28 cellular contexts compared by ENCODE assay signal in the genomic region with DNA sequence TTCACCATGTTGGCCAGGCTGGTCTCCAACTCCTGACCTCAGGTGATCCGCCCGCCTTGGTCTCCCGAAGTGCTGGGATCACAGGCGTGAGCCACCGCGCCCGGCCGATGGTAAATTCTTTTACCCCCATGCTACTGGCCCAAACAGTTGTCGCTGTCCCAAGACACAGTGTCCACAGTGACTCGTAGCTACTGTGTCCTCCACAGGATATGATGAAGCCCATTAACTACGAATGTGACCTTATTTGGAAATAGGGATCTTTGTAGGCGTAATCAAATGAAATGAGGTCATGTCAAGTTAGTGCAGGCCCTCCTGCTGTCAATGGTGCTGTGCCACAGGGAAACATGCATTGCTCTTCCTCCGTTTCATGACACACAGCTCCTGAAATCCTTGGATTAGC. TPM values are rescaled to one million over a fixed set of nuclear protein-coding genes. Genes with fewer than 3 reads are reported as not detected.
DNase-seq lines count a peak whose midpoint lies in the region; ATAC-seq, FAIRE-seq and TF ChIP-seq lines count a peak whose summit lies in the region.
"Had no signal": no experiment of that assay in that cellular context is flagged by ENCODE, and none has a peak within 500 bp of the region (broad histone marks: within the 10 kb centered on the region; RNA-seq: fewer than 3 reads in every experiment).

No MANE protein-coding gene starts in this region.

- H3K9ac ChIP-seq in K562 (ENCODE audit: insufficient read depth in 1 of 2, low read depth in 2 of 2, low read length in 2 of 2), result no peak overlapping the region
- H3K9ac ChIP-seq: KMS-11 had no signal

- peaks cover 0 to 22% of the 10 kb centered on the region in 2 experiments; a peak in 2 of 5 replicates for H3K4me1 ChIP-seq in K562 (replicated peaks in 1 of 2; ENCODE audit: control insufficient read depth in 2 of 2, insufficient read depth in 2 of 2, low read length in 2 of 2)
- H3K4me1 ChIP-seq: adrenal gland, foreskin keratinocyte, lower lobe of right lung, psoas muscle, SJSA1, tibial nerve had no signal

- no peak for TF ChIP-seq RAD21 in K562 (CRISPR knock-in tag; conservative IDR thresholded peaks at IDR 0.05 in 1 of 2, IDR thresholded peaks at IDR 0.05 in 1 of 2)

- no TSS peak for BruUV-seq in K562 (replicated peaks; lab: Mats Ljungman, UMichigan)

- H4K20me1 ChIP-seq in K562 (replicated peaks; ENCODE audit: control insufficient read depth, insufficient read depth, low read length), result no peaks in the 10 kb centered on the region

- no peak for TF ChIP-seq POLR2A in K562 (conservative IDR thresholded peaks at IDR 0.05)

- no peaks in the 10 kb centered on the region for H3K36me3 ChIP-seq in K562 (ENCODE audit: control insufficient read depth, insufficient read depth, low read length)
- H3K36me3 ChIP-seq: adrenal gland, cardiac muscle cell, lower lobe of right lung, SJSA1, tibial nerve had no signal

- H3K4me2 ChIP-seq in K562 (ENCODE audit: insufficient read depth, low read length), result no peak overlapping the region
- H3K4me2 ChIP-seq: hepatocyte, KMS-11 had no signal

- DNase-seq in Caki2 (ENCODE audit: low read depth) (peak; percentile 44), HTR-8/SVneo (ENCODE audit: insufficient read length, low spot score) (no peak), K562 (ENCODE audit: extremely low read depth in 1 of 4, low spot score in 3 of 4) (no peak), NCI-H187 treated with DMSO at 0.1 percent for 48 hours (lab: John Stamatoyannopoulos, UW) (no peak), NCI-H524 (lab: John Stamatoyannopoulos, UW) (no peak)
- no peak for DNase-seq in activated CD4-positive, alpha-beta T cell treated with anti-CD3 and anti-CD28 coated beads for 4 hours
- DNase-seq: activated CD4-positive, alpha-beta memory T cell treated with anti-CD3 and anti-CD28 coated beads for 36 hours; activated gamma-delta T cell treated with Interleukin-2 at 50 U/mL for 16 hours; adrenal gland; foreskin keratinocyte; lower lobe of right lung; NCI-H1092; NCI-H2029; NCI-H226; psoas muscle; stimulated activated CD4-positive, alpha-beta T cell treated with anti-CD3 and anti-CD28 coated beads, Interleukin-2, amount 100 ng/mL, for 48 hours; stimulated activated naive CD8-positive, alpha-beta T cell treated with anti-CD3 and anti-CD28 coated beads, Interleukin-15, amount 100 ng/mL, for 72 hours; T-helper 17 cell had no signal

- in situ Hi-C loops in Caki2 (cut with HindIII; ENCODE audit: low pct_unique_long_range_greater_than_20kb, low sequenced_read_pairs), result no loop called here
- in situ Hi-C loops in K562 (cut with MboI), result no loop called here

- no peak overlapping the region for H3K27ac ChIP-seq in K562 (ENCODE audit: extremely low read depth, low read depth, low read length)
- H3K27ac ChIP-seq: adrenal gland, cardiac muscle cell, epithelial cell of prostate, foreskin keratinocyte, hepatocyte, KMS-11, lower lobe of right lung, psoas muscle, SJSA1, tibial nerve had no signal

- POLR2A ChIA-PET in K562 (lab: Yijun Ruan, JAX), result interaction anchor here (0.6 to 1.2 kb wide), 5 partner anchors 13 to 319 kb away, joined by 3 to 4 read pairs (median 3); no protein-coding TSS in a partner anchor

- H3K9me1 ChIP-seq in K562 (ENCODE audit: control insufficient read depth, insufficient read depth, low read length), result no peaks in the 10 kb centered on the region

- ATAC-seq in K562, result no peak
- ATAC-seq: foreskin keratinocyte; lower lobe of right lung; psoas muscle; stimulated activated naive CD8-positive, alpha-beta T cell treated with anti-CD3 and anti-CD28 coated beads, Interleukin-15, amount 100 ng/mL, for 72 hours; T-helper 17 cell had no signal

- 69% methylated on average over 11 of the region's 13 CpGs for WGBS in K562 (ENCODE audit: insufficient coverage, low coverage, missing lambda C conversion rate)

- no peaks in the 10 kb centered on the region for H3K27me3 ChIP-seq in K562 (ENCODE audit: control insufficient read depth in 2 of 2, insufficient read depth in 2 of 2, low read length in 2 of 2)
- H3K27me3 ChIP-seq: adrenal gland, cardiac muscle cell had no signal

- H3K79me2 ChIP-seq in K562 (ENCODE audit: control insufficient read depth, insufficient read depth, low read length), result no peaks in the 10 kb centered on the region
- H3K79me2 ChIP-seq: hepatocyte had no signal

- H3K4me3 ChIP-seq in K562, result no peak overlapping the region
- H3K4me3 ChIP-seq: adrenal gland, cardiac muscle cell, hepatocyte, lower lobe of right lung, psoas muscle, SJSA1, skin epidermis, tibial nerve had no signal

- TF ChIP-seq EP300 in K562 (IDR thresholded peaks at IDR 0.05; ENCODE audit: low read length), result no peak

- CTCF ChIA-PET in K562 (lab: Yijun Ruan, JAX; ENCODE audit: low intra/inter-chr PET ratio), result no interaction called here

- no peak for TF ChIP-seq CTCF in K562 (IDR thresholded peaks at IDR 0.05 in 2 of 3, conservative IDR thresholded peaks at IDR 0.05 in 1 of 3; ENCODE audit: insufficient read depth in 2 of 3, low read depth in 1 of 3, low read length in 3 of 3)

- peak overlapping the region; percentile 47 for H2AFZ ChIP-seq in K562 (ENCODE audit: low read depth, low read length)
- H2AFZ ChIP-seq: hepatocyte had no signal

- peaks cover 2% of the 10 kb centered on the region; the same call in 1 of the 2 replicates for H3K9me3 ChIP-seq in K562 (replicated peaks; ENCODE audit: control insufficient read depth, insufficient read depth, low read depth, low read length)
- H3K9me3 ChIP-seq: adrenal gland, lower lobe of right lung, psoas muscle, SJSA1, tibial nerve had no signal

- FAIRE-seq in HTR-8/SVneo (lab: Jason Lieb, UNC), result peak; percentile 23
- FAIRE-seq in K562 (lab: Jason Lieb, UNC), result no peak
- FAIRE-seq: GM12892, GM19239, H1 had no signal

- intact Hi-C loops in K562 (cut with micrococcal nuclease), result no loop called here

RNA-seq across cellular contexts. Expression of a gene that starts 8.5 kb away (rescaled TPM):
- total RNA-seq in Caki2 (2014; rRNA removed; shearing (Covaris generic); ENCODE audit: low replicate concordance), result 16.9 and 31.3 TPM in 2 replicates
- total RNA-seq in K562 (2011; cell fraction: chromatin; rRNA removed; ENCODE audit: low replicate concordance), result 0.83 and 3.0 TPM in 2 replicates
- total RNA-seq in K562 (2011; cell fraction: nucleolus; rRNA removed), result 3.7 and 4.7 TPM in 2 replicates
- total RNA-seq in K562 (2011; cell fraction: nucleoplasm; rRNA removed), result 2.1 and 4.0 TPM in 2 replicates
- 2.2 and 3.1 TPM in 2 replicates for total RNA-seq in K562 (2014; rRNA removed)
- total RNA-seq in K562 (2014; rRNA removed; fragmentation: Illumina TruSeq; extraction: Trizol), result 0.29 TPM in 1 of 2 replicates, not detected in the other
- total RNA-seq in K562 (2015; rRNA removed; fragmentation: Illumina TruSeq; extraction: Trizol), result 2.9 and 3.8 TPM in 2 replicates
- total RNA-seq in K562 (2021), result 6.3 and 7.7 TPM in 2 replicates
- polyA plus RNA-seq in K562 (2011; rRNA removed), result 1.4 and 2.3 TPM in 2 replicates
- polyA plus RNA-seq in K562 (2011; cell fraction: cytosol; rRNA removed), result 4.3 and 18.6 TPM in 2 replicates
- 2.5 and 5.4 TPM in 2 replicates for polyA plus RNA-seq in K562 (2011; cell fraction: nucleus; rRNA removed)
- 6.7 and 7.8 TPM in 2 replicates for polyA plus RNA-seq in K562 (2012)
- polyA plus RNA-seq in K562 (2014; fragmentation: Illumina TruSeq; extraction: Trizol), result 1.6 and 4.4 TPM in 2 replicates
- polyA plus RNA-seq in K562 (2014; fragmentation: Nextera tagmentation; extraction: Ambion mirVana), result under 1 TPM; 0.08 to 0.11 TPM
- 3.2 and 5.5 TPM in 2 replicates for polyA plus RNA-seq in K562 (2014; rRNA removed)
- 0.45 and 1.0 TPM in 2 replicates for polyA minus RNA-seq in K562 (2011; rRNA and poly(A)+ RNA removed)
- polyA minus RNA-seq in K562 (2011; cell fraction: cytosol; rRNA and poly(A)+ RNA removed), result 7.0 and 9.5 TPM in 2 replicates
- polyA minus RNA-seq in K562 (2011; cell fraction: nucleus; rRNA and poly(A)+ RNA removed), result 2.7 and 3.0 TPM in 2 replicates

RNA-seq across cellular contexts. Expression of a gene that starts 16.8 kb away (rescaled TPM):
- total RNA-seq in Caki2 (2014; rRNA removed; shearing (Covaris generic); ENCODE audit: low replicate concordance), result 51.1 and 81.8 TPM in 2 replicates
- 158 and 318 TPM in 2 replicates for total RNA-seq in K562 (2011; cell fraction: chromatin; rRNA removed; ENCODE audit: low replicate concordance)
- total RNA-seq in K562 (2011; cell fraction: nucleolus; rRNA removed), result 177 TPM in 2 replicates
- 165 and 176 TPM in 2 replicates for total RNA-seq in K562 (2011; cell fraction: nucleoplasm; rRNA removed)
- 157 and 175 TPM in 2 replicates for total RNA-seq in K562 (2014; rRNA removed)
- total RNA-seq in K562 (2014; rRNA removed; fragmentation: Illumina TruSeq; extraction: Trizol), result 75.3 and 77.6 TPM in 2 replicates
- total RNA-seq in K562 (2015; rRNA removed; fragmentation: Illumina TruSeq; extraction: Trizol), result 79.3 and 80.4 TPM in 2 replicates
- 185 and 187 TPM in 2 replicates for total RNA-seq in K562 (2021)
- 77.5 and 94.6 TPM in 2 replicates for polyA plus RNA-seq in K562 (2011; rRNA removed)
- 108 and 136 TPM in 2 replicates for polyA plus RNA-seq in K562 (2011; cell fraction: cytosol; rRNA removed)
- polyA plus RNA-seq in K562 (2011; cell fraction: nucleus; rRNA removed), result 118 and 152 TPM in 2 replicates
- 185 and 187 TPM in 2 replicates for polyA plus RNA-seq in K562 (2012)
- 184 and 187 TPM in 2 replicates for polyA plus RNA-seq in K562 (2014; fragmentation: Illumina TruSeq; extraction: Trizol)
- polyA plus RNA-seq in K562 (2014; fragmentation: Nextera tagmentation; extraction: Ambion mirVana), result 10 to 100 TPM; 70.8 to 90.8 TPM
- 201 and 217 TPM in 2 replicates for polyA plus RNA-seq in K562 (2014; rRNA removed)
- polyA minus RNA-seq in K562 (2011; rRNA and poly(A)+ RNA removed), result 79.6 and 115 TPM in 2 replicates
- polyA minus RNA-seq in K562 (2011; cell fraction: cytosol; rRNA and poly(A)+ RNA removed), result 73.7 and 101 TPM in 2 replicates
- polyA minus RNA-seq in K562 (2011; cell fraction: nucleus; rRNA and poly(A)+ RNA removed), result 42.8 and 44.6 TPM in 2 replicates

RNA-seq across cellular contexts. Expression of a gene that starts 23.8 kb away (rescaled TPM):
- 35.7 and 49.0 TPM in 2 replicates for total RNA-seq in Caki2 (2014; rRNA removed; shearing (Covaris generic); ENCODE audit: low replicate concordance)
- 59.7 and 195 TPM in 2 replicates for total RNA-seq in K562 (2011; cell fraction: chromatin; rRNA removed; ENCODE audit: low replicate concordance)
- total RNA-seq in K562 (2011; cell fraction: nucleolus; rRNA removed), result 141 and 146 TPM in 2 replicates
- 57.8 and 65.2 TPM in 2 replicates for total RNA-seq in K562 (2011; cell fraction: nucleoplasm; rRNA removed)
- 13.1 and 18.6 TPM in 2 replicates for total RNA-seq in K562 (2014; rRNA removed)
- total RNA-seq in K562 (2014; rRNA removed; fragmentation: Illumina TruSeq; extraction: Trizol), result 0.48 and 0.62 TPM in 2 replicates
- 3.1 and 4.9 TPM in 2 replicates for total RNA-seq in K562 (2015; rRNA removed; fragmentation: Illumina TruSeq; extraction: Trizol)
- total RNA-seq in K562 (2021), result 17.0 and 17.2 TPM in 2 replicates
- polyA plus RNA-seq in K562 (2011; rRNA removed), result 6.6 and 10.1 TPM in 2 replicates
- 9.9 and 25.0 TPM in 2 replicates for polyA plus RNA-seq in K562 (2011; cell fraction: cytosol; rRNA removed)
- polyA plus RNA-seq in K562 (2011; cell fraction: nucleus; rRNA removed), result 105 and 181 TPM in 2 replicates
- polyA plus RNA-seq in K562 (2012), result 16.8 and 55.2 TPM in 2 replicates
- 0.80 and 1.4 TPM in 2 replicates for polyA plus RNA-seq in K562 (2014; fragmentation: Illumina TruSeq; extraction: Trizol)
- polyA plus RNA-seq in K562 (2014; fragmentation: Nextera tagmentation; extraction: Ambion mirVana), result under 1 TPM in 1 of 2 experiments, not detected in 1; 0.04 TPM
- 12.0 and 16.8 TPM in 2 replicates for polyA plus RNA-seq in K562 (2014; rRNA removed)
- 4.4 and 5.2 TPM in 2 replicates for polyA minus RNA-seq in K562 (2011; rRNA and poly(A)+ RNA removed)
- 7.8 and 14.8 TPM in 2 replicates for polyA minus RNA-seq in K562 (2011; cell fraction: cytosol; rRNA and poly(A)+ RNA removed)
- 40.3 and 45.4 TPM in 2 replicates for polyA minus RNA-seq in K562 (2011; cell fraction: nucleus; rRNA and poly(A)+ RNA removed)

RNA-seq across cellular contexts. Expression of a gene that starts 40.5 kb away (rescaled TPM):
- not detected in 2 replicates for total RNA-seq in Caki2 (2014; rRNA removed; shearing (Covaris generic); ENCODE audit: low replicate concordance)
- 1.7 and 4.4 TPM in 2 replicates for total RNA-seq in K562 (2011; cell fraction: chromatin; rRNA removed; ENCODE audit: low replicate concordance)
- 4.9 and 5.5 TPM in 2 replicates for total RNA-seq in K562 (2011; cell fraction: nucleolus; rRNA removed)
- 1.3 and 2.1 TPM in 2 replicates for total RNA-seq in K562 (2011; cell fraction: nucleoplasm; rRNA removed)
- total RNA-seq in K562 (2014; rRNA removed), result 0.65 and 1.2 TPM in 2 replicates
- total RNA-seq in K562 (2014; rRNA removed; fragmentation: Illumina TruSeq; extraction: Trizol), result not detected in 2 replicates
- not detected in 2 replicates for total RNA-seq in K562 (2015; rRNA removed; fragmentation: Illumina TruSeq; extraction: Trizol)
- 0.38 and 1.3 TPM in 2 replicates for total RNA-seq in K562 (2021)
- polyA plus RNA-seq in K562 (2011; rRNA removed), result 0.30 and 0.45 TPM in 2 replicates
- 0.27 and 1.3 TPM in 2 replicates for polyA plus RNA-seq in K562 (2011; cell fraction: cytosol; rRNA removed)
- 2.7 and 9.6 TPM in 2 replicates for polyA plus RNA-seq in K562 (2011; cell fraction: nucleus; rRNA removed)
- 0.83 and 2.5 TPM in 2 replicates for polyA plus RNA-seq in K562 (2012)
- polyA plus RNA-seq in K562 (2014; fragmentation: Illumina TruSeq; extraction: Trizol), result not detected in 2 replicates
- polyA plus RNA-seq in K562 (2014; fragmentation: Nextera tagmentation; extraction: Ambion mirVana), result not detected
- polyA plus RNA-seq in K562 (2014; rRNA removed), result 0.28 and 0.80 TPM in 2 replicates
- not detected in 2 replicates for polyA minus RNA-seq in K562 (2011; rRNA and poly(A)+ RNA removed)
- not detected in 2 replicates for polyA minus RNA-seq in K562 (2011; cell fraction: cytosol; rRNA and poly(A)+ RNA removed)
- 0.44 and 2.0 TPM in 2 replicates for polyA minus RNA-seq in K562 (2011; cell fraction: nucleus; rRNA and poly(A)+ RNA removed)

RNA-seq across cellular contexts. Expression of a gene that starts 51.0 kb away (rescaled TPM):
- total RNA-seq in Caki2 (2014; rRNA removed; shearing (Covaris generic); ENCODE audit: low replicate concordance), result not detected in 2 replicates
- 1.2 and 8.3 TPM in 2 replicates for total RNA-seq in K562 (2011; cell fraction: chromatin; rRNA removed; ENCODE audit: low replicate concordance)
- 5.3 and 6.0 TPM in 2 replicates for total RNA-seq in K562 (2011; cell fraction: nucleolus; rRNA removed)
- 2.6 and 6.0 TPM in 2 replicates for total RNA-seq in K562 (2011; cell fraction: nucleoplasm; rRNA removed)
- 0.78 TPM in 1 of 2 replicates, not detected in the other for total RNA-seq in K562 (2014; rRNA removed)
- not detected in 2 replicates for total RNA-seq in K562 (2014; rRNA removed; fragmentation: Illumina TruSeq; extraction: Trizol)
- total RNA-seq in K562 (2015; rRNA removed; fragmentation: Illumina TruSeq; extraction: Trizol), result 0.38 and 0.43 TPM in 2 replicates
- total RNA-seq in K562 (2021), result 1.3 and 2.0 TPM in 2 replicates
- 0.24 TPM in 2 replicates for polyA plus RNA-seq in K562 (2011; rRNA removed)
- polyA plus RNA-seq in K562 (2011; cell fraction: cytosol; rRNA removed), result 0.46 TPM in 1 of 2 replicates, not detected in the other
- 3.5 and 8.1 TPM in 2 replicates for polyA plus RNA-seq in K562 (2011; cell fraction: nucleus; rRNA removed)
- polyA plus RNA-seq in K562 (2012), result 1.1 and 3.2 TPM in 2 replicates
- polyA plus RNA-seq in K562 (2014; fragmentation: Illumina TruSeq; extraction: Trizol), result not detected in 2 replicates
- not detected for polyA plus RNA-seq in K562 (2014; fragmentation: Nextera tagmentation; extraction: Ambion mirVana)
- 0.28 and 0.94 TPM in 2 replicates for polyA plus RNA-seq in K562 (2014; rRNA removed)
- not detected in 2 replicates for polyA minus RNA-seq in K562 (2011; rRNA and poly(A)+ RNA removed)
- not detected in 2 replicates for polyA minus RNA-seq in K562 (2011; cell fraction: cytosol; rRNA and poly(A)+ RNA removed)
- 0.56 and 0.67 TPM in 2 replicates for polyA minus RNA-seq in K562 (2011; cell fraction: nucleus; rRNA and poly(A)+ RNA removed)
